ENCODE assay signal across 1 cellular context in genomic region chr22:35717572-35717971, GRCh38.
TF ChIP-seq lines count a peak whose summit lies in the region.

Gene APOL5 (plus strand): TSS chr22:35717872. CDS start chr22:35717872, 0 bp downstream.

TF ChIP-seq in GM23338, 12 proteins besides CTCF, POLR2A, EP300 and RAD21 (continued from another document):
- TF ChIP-seq ZNF462 (CRISPR knock-in tag; IDR thresholded peaks at IDR 0.05) (no peak), CREB1 (CRISPR knock-in tag; IDR thresholded peaks at IDR 0.05; ENCODE audit: low read depth) (no peak)
